Comparison of ENCODE assay signal across 8 cellular contexts in the genomic region with DNA sequence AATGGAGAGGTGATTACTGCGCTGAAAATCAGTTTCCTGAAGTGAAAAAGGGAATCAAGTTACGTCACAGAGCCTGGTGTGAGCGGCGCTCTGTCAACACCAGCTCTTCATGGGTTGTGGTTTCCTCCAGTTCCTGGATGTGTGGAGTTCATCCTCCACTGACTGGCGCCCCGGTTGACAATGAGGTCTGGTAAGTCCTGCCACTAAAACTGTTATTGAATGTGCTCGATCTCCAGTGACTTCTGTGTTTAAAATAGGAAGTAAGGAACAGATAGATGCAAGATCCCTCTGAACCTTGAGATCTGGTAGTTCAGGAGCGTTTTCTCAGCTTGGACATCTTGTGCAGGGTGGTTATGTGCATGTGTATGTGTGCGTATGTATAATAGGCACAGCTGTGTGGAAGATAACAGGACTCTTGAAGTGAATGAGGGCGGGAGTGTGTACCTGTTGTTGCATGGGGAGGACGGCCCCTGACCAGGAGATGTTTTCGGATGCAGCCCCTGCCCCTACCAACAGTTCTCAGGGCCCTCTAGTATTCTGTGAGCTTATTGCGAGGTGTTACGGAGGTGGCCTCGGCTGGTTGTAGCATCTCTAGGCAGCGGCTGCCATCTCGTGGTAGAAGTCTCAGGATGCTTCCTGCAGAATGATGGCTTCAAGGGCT. TPM values are rescaled to one million over a fixed set of nuclear protein-coding genes. Genes with fewer than 3 reads are reported as not detected.
A peak's percentile ranks its signal among the peaks of the same experiment; 100 is the strongest.
DNase-seq lines count a peak whose midpoint lies in the region; ATAC-seq and TF ChIP-seq lines count a peak whose summit lies in the region.

No MANE protein-coding gene starts in this region.

- DNase-seq in AG10803 (ENCODE audit: low read depth) (peak; percentile 64), NCI-H226 (peak; percentile 53), dedifferentiated amniotic fluid mesenchymal stem cell (ENCODE audit: extremely low spot score) (peak; percentile 67), lower leg skin (ENCODE audit: low spot score in 2 of 2) (peak; percentile 39 to 90)
- peak; percentile 84 for DNase-seq in activated CD4-positive, alpha-beta T cell treated with anti-CD3 and anti-CD28 coated beads for 48 hours
- DNase-seq in stimulated activated CD8-positive, alpha-beta memory T cell treated with anti-CD3 and anti-CD28 coated beads, Interleukin-15, amount 100 ng/mL, for 1 hour (ENCODE audit: low read depth) = peak; percentile 56

- intact Hi-C loops in lower leg skin (cut with DNase I; ENCODE audit: low total_unique reads) = no loop called here

- TF ChIP-seq CTCF in AG10803 (conservative IDR thresholded peaks at IDR 0.05; ENCODE audit: low read length) = peak; percentile 81
- no peak for TF ChIP-seq CTCF in lower leg skin (IDR thresholded peaks at IDR 0.05)

- ATAC-seq in GM18870 (IDR thresholded peaks at IDR 0.05; ENCODE audit: unreplicated experiment) (peak; percentile 94), HG03103 (IDR thresholded peaks at IDR 0.05; ENCODE audit: low read depth, unreplicated experiment) (peak; percentile 97)

- H3K4me3 ChIP-seq in AG10803 (ENCODE audit: low read length) (no peak overlapping the region), lower leg skin (ENCODE audit: low read depth, poor library complexity, severe bottlenecking) (no peak overlapping the region)

- WGBS in lower leg skin, 2 donors = 32 to 33% methylated on average over 17 of the region's 17 CpGs

- TF ChIP-seq POLR2A in lower leg skin (IDR thresholded peaks at IDR 0.05) = no peak

RNA-seq across cellular contexts. Expression of a gene that starts 22.0 kb away (rescaled TPM):
- 10 to 100 TPM; 47.5 to 63.6 (median 57.6) TPM for total RNA-seq in lower leg skin
